Comparison of ENCODE assay signal across 10 cellular contexts in genomic region chr1:204319462-204319861, GRCh38. TPM values are rescaled to one million over a fixed set of nuclear protein-coding genes. Genes with fewer than 3 reads are reported as not detected.
A peak's percentile ranks its signal among the peaks of the same experiment; 100 is the strongest.
DNase-seq lines count a peak whose midpoint lies in the region; ATAC-seq, FAIRE-seq and TF ChIP-seq lines count a peak whose summit lies in the region.
"Had no signal": no experiment of that assay in that cellular context is flagged by ENCODE, and none has a peak within 500 bp of the region (broad histone marks: within the 10 kb centered on the region; RNA-seq: fewer than 3 reads in every experiment).

No MANE protein-coding gene starts in this region.

- H3K36me3 ChIP-seq in gastroesophageal sphincter (no peaks in the 10 kb centered on the region), HepG2 (replicated peaks in 1 of 2; ENCODE audit: control insufficient read depth in 1 of 2, insufficient read depth in 2 of 2, low read length in 2 of 2) (no peaks in the 10 kb centered on the region; a peak in 1 of 5 replicates), ovary (no peaks in the 10 kb centered on the region)

- 74 to 83% methylated on average over 5 of the region's 6 CpGs for WGBS in gastroesophageal sphincter (ENCODE audit: low coverage in 1 of 2), 2 donors
- WGBS in HepG2 (ENCODE audit: low lambda C conversion rate): 94% methylated on average over 6 of the region's 6 CpGs
- WGBS in ovary, 3 donors: 71 to 74% (median 73%) methylated on average over 6 of the region's 6 CpGs

- no peak for FAIRE-seq in HepG2 (lab: Jason Lieb, UNC)

- H3K4me1 ChIP-seq in gastroesophageal sphincter (peaks cover 0 to 16% (median 0%) of the 10 kb centered on the region in 3 donors), HepG2 (ENCODE audit: insufficient read depth, low read length) (peaks cover 6% of the 10 kb centered on the region), ovary (ENCODE audit: insufficient read depth) (no peaks in the 10 kb centered on the region)

- ATAC-seq in gastroesophageal sphincter: peak; percentile 46
- no peak for ATAC-seq in HepG2

- H3K27ac ChIP-seq in gastroesophageal sphincter (peak overlapping the region in 1 of 4 donors; percentile 47), temporal lobe (ENCODE audit: low read depth, low read length) (peak overlapping the region; percentile 10), HepG2 (ENCODE audit: extremely low read length, insufficient read depth, low read length) (no peak overlapping the region), ovary (no peak overlapping the region)
- H3K27ac ChIP-seq: SK-N-MC had no signal

- POLR2A ChIA-PET in HepG2 (lab: Yijun Ruan, JAX): no interaction called here

- CTCF ChIA-PET in HepG2 (lab: Yijun Ruan, JAX; ENCODE audit: low intra/inter-chr PET ratio, low total read pairs): no interaction called here

- H3K27me3 ChIP-seq in gastroesophageal sphincter (no peaks in the 10 kb centered on the region), HepG2 (ENCODE audit: control insufficient read depth in 1 of 2, insufficient read depth in 2 of 2, low read length in 2 of 2) (no peaks in the 10 kb centered on the region), ovary (no peaks in the 10 kb centered on the region)

- in situ Hi-C loops in HepG2 (cut with HindIII; ENCODE audit: extremely low pct_ligation_motif_present, low pct_unique_long_range_greater_than_20kb): no loop called here

- TF ChIP-seq RAD21 in HepG2 (CRISPR knock-in tag; IDR thresholded peaks at IDR 0.05): no peak

- TF ChIP-seq POLR2A in gastroesophageal sphincter (IDR thresholded peaks at IDR 0.05) (no peak), HepG2 (IDR thresholded peaks at IDR 0.05; ENCODE audit: insufficient read depth in 1 of 2, low read depth in 2 of 2, low read length in 2 of 2) (no peak), ovary (IDR thresholded peaks at IDR 0.05) (no peak)

- TF ChIP-seq CTCF in HFF-Myc (IDR thresholded peaks at IDR 0.05; ENCODE audit: low read depth, low read length, missing control alignments) (no peak), gastroesophageal sphincter (IDR thresholded peaks at IDR 0.05) (no peak), HepG2 (CRISPR knock-in tag; IDR thresholded peaks at IDR 0.05) (no peak), ovary (IDR thresholded peaks at IDR 0.05) (no peak)

- H4K20me1 ChIP-seq in HepG2 (ENCODE audit: insufficient read depth, low read length): no peaks in the 10 kb centered on the region

- TF ChIP-seq EP300 in gastroesophageal sphincter (IDR thresholded peaks at IDR 0.05): no peak
- TF ChIP-seq EP300 in HepG2 (IDR thresholded peaks at IDR 0.05; ENCODE audit: low read depth in 2 of 2, low read length in 2 of 2): no peak
- no peak for TF ChIP-seq EP300 in HepG2 (CRISPR knock-in tag; IDR thresholded peaks at IDR 0.05; ENCODE audit: borderline replicate concordance)
- TF ChIP-seq EP300 in ovary (IDR thresholded peaks at IDR 0.05): no peak

- no peaks in the 10 kb centered on the region for H3K79me2 ChIP-seq in HepG2 (ENCODE audit: insufficient read depth, low read length)

- DNase-seq in HFF-Myc (ENCODE audit: extremely low read depth, low read depth): peak; percentile 62
- peak; percentile 97 for DNase-seq in amniotic epithelial cell (ENCODE audit: low read depth)
- DNase-seq in HepG2 (ENCODE audit: low spot score): no peak
- no peak for DNase-seq in NAMALWA (ENCODE audit: low spot score)
- DNase-seq in ovary: no peak
- DNase-seq: stimulated activated naive CD4-positive, alpha-beta T cell treated with Interleukin-2 at 50 U/mL for 16 hours had no signal

- H3K4me3 ChIP-seq in HFF-Myc (replicated peaks; ENCODE audit: low read depth, low read length) (no peak overlapping the region), gastroesophageal sphincter (no peak overlapping the region), HepG2 (replicated peaks in 1 of 3; ENCODE audit: insufficient read depth in 1 of 3, low read depth in 2 of 3, low read length in 3 of 3) (no peak overlapping the region), ovary (no peak overlapping the region)
- H3K4me3 ChIP-seq: SK-N-MC, skin epidermis had no signal

- no peak overlapping the region for H3K9ac ChIP-seq in HepG2 (ENCODE audit: insufficient read depth, low read depth, low read length)

- intact Hi-C loops in HepG2 (cut with micrococcal nuclease; ENCODE audit: unreplicated experiment) (no loop called here), ovary (cut with DNase I) (no loop called here)

- H2AFZ ChIP-seq in HepG2 (ENCODE audit: low read length): no peak overlapping the region

- H3K9me3 ChIP-seq in gastroesophageal sphincter (no peaks in the 10 kb centered on the region), HepG2 (ENCODE audit: low read length) (no peaks in the 10 kb centered on the region), ovary (no peaks in the 10 kb centered on the region)

- BruUV-seq in HepG2 (replicated peaks; lab: Mats Ljungman, UMichigan): no TSS peak

- no peak overlapping the region for H3K4me2 ChIP-seq in HepG2 (ENCODE audit: low read depth, low read length)

TF ChIP-seq in HepG2, 621 proteins besides CTCF, POLR2A, EP300 and RAD21 (continues in another document):
- TF ChIP-seq, protein P1, sequence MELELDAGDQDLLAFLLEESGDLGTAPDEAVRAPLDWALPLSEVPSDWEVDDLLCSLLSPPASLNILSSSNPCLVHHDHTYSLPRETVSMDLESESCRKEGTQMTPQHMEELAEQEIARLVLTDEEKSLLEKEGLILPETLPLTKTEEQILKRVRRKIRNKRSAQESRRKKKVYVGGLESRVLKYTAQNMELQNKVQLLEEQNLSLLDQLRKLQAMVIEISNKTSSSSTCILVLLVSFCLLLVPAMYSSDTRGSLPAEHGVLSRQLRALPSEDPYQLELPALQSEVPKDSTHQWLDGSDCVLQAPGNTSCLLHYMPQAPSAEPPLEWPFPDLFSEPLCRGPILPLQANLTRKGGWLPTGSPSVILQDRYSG (CRISPR knock-in tag; IDR thresholded peaks at IDR 0.05): no peak
- TF ChIP-seq ZNF552 (CRISPR knock-in tag; IDR thresholded peaks at IDR 0.05; ENCODE audit: borderline replicate concordance) (no peak), TSC22D2 (CRISPR knock-in tag; IDR thresholded peaks at IDR 0.05; ENCODE audit: borderline replicate concordance) (no peak), TOPORS (CRISPR knock-in tag; IDR thresholded peaks at IDR 0.05) (no peak), ZNF282 (IDR thresholded peaks at IDR 0.05; ENCODE audit: partially characterized antibody) (no peak), HBP1 (CRISPR knock-in tag; IDR thresholded peaks at IDR 0.05; ENCODE audit: low read depth) (no peak), RORA (CRISPR knock-in tag; IDR thresholded peaks at IDR 0.05) (no peak), ZNF607 (CRISPR knock-in tag; IDR thresholded peaks at IDR 0.05; ENCODE audit: borderline replicate concordance) (no peak), KLF12 (CRISPR knock-in tag; IDR thresholded peaks at IDR 0.05; ENCODE audit: borderline replicate concordance) (no peak)

RNA-seq across cellular contexts. Expression of gene PLEKHA6, which starts 40.3 kb away (rescaled TPM):
- total RNA-seq in gastroesophageal sphincter (10 to 100 TPM in 2 of 4 donors, 1 to 10 TPM in 2; 8.7 to 17.8 (median 11.4) TPM), temporal lobe (10.3 TPM), HepG2 (2016; rRNA removed; fragmentation: Illumina TruSeq; extraction: Trizol) (10.8 and 11.4 TPM in 2 replicates), ovary (10 to 100 TPM in 2 of 7 donors, 1 to 10 TPM in 5; 2.3 to 20.5 (median 9.3) TPM)
- total RNA-seq in HepG2 (2016; cell fraction: cytosol; rRNA removed; fragmentation: Illumina TruSeq; extraction: Trizol; ENCODE audit: low read depth): 0.40 and 1.1 TPM in 2 replicates
- 7.3 and 13.7 TPM in 2 replicates for total RNA-seq in HepG2 (2016; cell fraction: insoluble cytoplasmic fraction; rRNA removed; fragmentation: Illumina TruSeq; extraction: Trizol)
- 3.9 and 4.0 TPM in 2 replicates for total RNA-seq in HepG2 (2016; cell fraction: membrane; rRNA removed; fragmentation: Illumina TruSeq; extraction: Trizol)
- total RNA-seq in HepG2 (2016; cell fraction: nucleus; rRNA removed; fragmentation: Illumina TruSeq; extraction: Trizol): 16.8 and 17.2 TPM in 2 replicates
- polyA plus RNA-seq in HepG2 (2011; rRNA removed) (5.3 and 6.4 TPM in 2 replicates), ovary (1 to 10 TPM; 2.5 to 4.9 TPM)
- 2.2 TPM in 2 replicates for polyA plus RNA-seq in HepG2 (2011; cell fraction: cytosol; rRNA removed)
- polyA plus RNA-seq in HepG2 (2011; cell fraction: nucleus; rRNA removed): 18.8 and 20.9 TPM in 2 replicates
- 6.1 and 6.4 TPM in 2 replicates for polyA plus RNA-seq in HepG2 (2012)
- 0.33 and 0.35 TPM in 2 replicates for polyA plus RNA-seq in HepG2 (2016; cell fraction: cytosol; fragmentation: Illumina TruSeq; extraction: Trizol; ENCODE audit: low read depth)
- polyA plus RNA-seq in HepG2 (2016; cell fraction: insoluble cytoplasmic fraction; fragmentation: Illumina TruSeq; extraction: Trizol; ENCODE audit: low read depth): 5.7 and 9.8 TPM in 2 replicates
- polyA plus RNA-seq in HepG2 (2016; cell fraction: membrane; fragmentation: Illumina TruSeq; extraction: Trizol; ENCODE audit: low read depth): 1.2 and 1.6 TPM in 2 replicates
- polyA plus RNA-seq in HepG2 (2016; cell fraction: nucleus; fragmentation: Illumina TruSeq; extraction: Trizol; ENCODE audit: insufficient read depth, low read depth): 24.1 and 24.3 TPM in 2 replicates
- 5.2 and 11.2 TPM in 2 replicates for polyA minus RNA-seq in HepG2 (2011; rRNA and poly(A)+ RNA removed; ENCODE audit: low replicate concordance)
- polyA minus RNA-seq in HepG2 (2011; cell fraction: cytosol; rRNA and poly(A)+ RNA removed): 3.2 and 7.6 TPM in 2 replicates
- polyA minus RNA-seq in HepG2 (2011; cell fraction: nucleus; rRNA and poly(A)+ RNA removed): 11.1 and 11.8 TPM in 2 replicates

Comparison
In these comparisons a context has a peak if more than half of its experiments do, and no peak if none do; other contexts are left out.
1. DNase-seq: peak in HFF-Myc (single experiment) and amniotic epithelial cell (single experiment); none in HepG2 (single experiment), NAMALWA (single experiment) and ovary (0 of 5).